In genomic region chr3:141783632-141784031, GRCh38 we compare ENCODE assay signal across 14 cellular contexts. TPM values are rescaled to one million over a fixed set of nuclear protein-coding genes. Genes with fewer than 3 reads are reported as not detected.
A peak's percentile ranks its signal among the peaks of the same experiment; 100 is the strongest.
DNase-seq lines count a peak whose midpoint lies in the region; ATAC-seq and TF ChIP-seq lines count a peak whose summit lies in the region.
"Had no signal": no experiment of that assay in that cellular context is flagged by ENCODE, and none has a peak within 500 bp of the region (broad histone marks: within the 10 kb centered on the region; RNA-seq: fewer than 3 reads in every experiment).

No MANE protein-coding gene starts in this region.

- ATAC-seq in GM23338, result no peak

- no peaks in the 10 kb centered on the region for H3K4me1 Mint-ChIP-seq in GM23338
- H3K4me1 Mint-ChIP-seq in endodermal cell, result peaks cover 14% of the 10 kb centered on the region
- no peaks in the 10 kb centered on the region for H3K4me1 Mint-ChIP-seq in neural crest cell
- H3K4me1 Mint-ChIP-seq: B cell had no signal

- H3K4me3 ChIP-seq in BLaER1, result no peak overlapping the region
- no peak overlapping the region for H3K4me3 ChIP-seq in GM23338
- H3K4me3 ChIP-seq in endodermal cell (ENCODE audit: low read length), result no peak overlapping the region

- no peaks in the 10 kb centered on the region for H3F3A ChIP-seq in GM23338 (replicated peaks; ENCODE audit: low read depth)

- H3K27me3 ChIP-seq in BLaER1 (no peaks in the 10 kb centered on the region; the same call in 1 of the 2 replicates), GM23338 (ENCODE audit: insufficient read depth) (no peaks in the 10 kb centered on the region), endodermal cell (ENCODE audit: control insufficient read depth, insufficient read depth, low read length, poor library complexity, severe bottlenecking) (no peaks in the 10 kb centered on the region)

- H3K27ac Mint-ChIP-seq in GM23338 (no peak overlapping the region), endodermal cell (no peak overlapping the region), neural crest cell (ENCODE audit: unreplicated experiment) (peak overlapping the region; percentile 30)
- H3K27ac Mint-ChIP-seq: B cell; CD4-positive, alpha-beta T cell had no signal

- 0 out of 3 replicates have a peak, but pooled peaks cover 2% of the 10 kb centered on the region for H3K9me3 Mint-ChIP-seq in GM23338
- peaks cover 2% of the 10 kb centered on the region for H3K9me3 Mint-ChIP-seq in endodermal cell
- H3K9me3 Mint-ChIP-seq in neural crest cell, result no peaks in the 10 kb centered on the region
- H3K9me3 Mint-ChIP-seq: CD4-positive, alpha-beta T cell had no signal

- 85 to 90% methylated on average over 6 of the region's 6 CpGs for WGBS in endodermal cell (ENCODE audit: insufficient coverage in 1 of 2, insufficient read length in 1 of 2), 2 experiments

- no peak for DNase-seq in GM23338 (ENCODE audit: low spot score)
- peak; percentile 67 for DNase-seq in endodermal cell
- DNase-seq in neural crest cell (ENCODE audit: low read depth, low spot score), result no peak
- no peak for DNase-seq in NCI-H446 treated with DMSO at 0.1 percent for 48 hours (lab: John Stamatoyannopoulos, UW)
- DNase-seq in hypothalamus (lab: John Stamatoyannopoulos, UW), result no peak
- no peak for DNase-seq in SIG-M5 (lab: John Stamatoyannopoulos, UW)
- no peak for DNase-seq in HPDE6-E6E7 (ENCODE audit: extremely low spot score)
- DNase-seq: Caco-2; CD4-positive, alpha-beta T cell; HCEC 1CT had no signal

- H4K20me1 ChIP-seq in BLaER1, result no peaks in the 10 kb centered on the region
- no peaks in the 10 kb centered on the region for H4K20me1 ChIP-seq in GM23338 (replicated peaks; ENCODE audit: insufficient read depth)

- H3K9me3 ChIP-seq in BLaER1 (no peaks in the 10 kb centered on the region), endodermal cell (ENCODE audit: control insufficient read depth, low read length) (no peaks in the 10 kb centered on the region)
- H3K9me3 ChIP-seq: Caco-2 had no signal

- H3K36me3 Mint-ChIP-seq in GM23338 (ENCODE audit: low read depth) (no peaks in the 10 kb centered on the region), endodermal cell (ENCODE audit: low read depth) (no peaks in the 10 kb centered on the region), neural crest cell (ENCODE audit: low read depth) (no peaks in the 10 kb centered on the region)

- no peaks in the 10 kb centered on the region for H3K9me2 ChIP-seq in GM23338 (ENCODE audit: insufficient read depth)

- peak overlapping the region; percentile 47; the same call in 1 of the 2 replicates for H2AFZ ChIP-seq in GM23338

- H3K4me1 ChIP-seq in BLaER1 (peaks cover 13% of the 10 kb centered on the region), GM23338 (ENCODE audit: insufficient read depth) (no peaks in the 10 kb centered on the region), endodermal cell (ENCODE audit: control insufficient read depth, insufficient read depth, low read length) (no peaks in the 10 kb centered on the region)
- H3K4me1 ChIP-seq: Caco-2 had no signal

- no peak for TF ChIP-seq CTCF in GM23338 (conservative IDR thresholded peaks at IDR 0.05; ENCODE audit: low read depth in 2 of 2)
- TF ChIP-seq CTCF in endodermal cell (conservative IDR thresholded peaks at IDR 0.05), result no peak
- TF ChIP-seq CTCF in neural crest cell (conservative IDR thresholded peaks at IDR 0.05), result no peak

- H3K4me2 ChIP-seq in BLaER1, result peak overlapping the region; percentile 53; the same call in 1 of the 2 replicates
- no peak overlapping the region for H3K4me2 ChIP-seq in GM23338

- no peaks in the 10 kb centered on the region for H3K79me2 ChIP-seq in GM23338 (replicated peaks; ENCODE audit: insufficient read depth)

- no peak overlapping the region for H3K9ac ChIP-seq in BLaER1
- no peak overlapping the region for H3K9ac ChIP-seq in endodermal cell (ENCODE audit: extremely low read depth, low read length, poor library complexity, severe bottlenecking)

- H3K27ac ChIP-seq in BLaER1, result no peak overlapping the region
- no peak overlapping the region for H3K27ac ChIP-seq in GM23338 (ENCODE audit: low read depth)
- no peak overlapping the region for H3K27ac ChIP-seq in endodermal cell (ENCODE audit: low read depth, low read length)
- H3K27ac ChIP-seq: C4-2B had no signal

- peaks cover 5% of the 10 kb centered on the region for H3K27me3 Mint-ChIP-seq in GM23338 (ENCODE audit: insufficient read depth, low read depth, poor library complexity)
- no peaks in the 10 kb centered on the region for H3K27me3 Mint-ChIP-seq in endodermal cell (ENCODE audit: insufficient read depth)
- no peaks in the 10 kb centered on the region for H3K27me3 Mint-ChIP-seq in neural crest cell (ENCODE audit: low read depth)
- H3K27me3 Mint-ChIP-seq: B cell; CD4-positive, alpha-beta T cell had no signal

- no peak overlapping the region for H3K4me3 Mint-ChIP-seq in GM23338
- no peak overlapping the region for H3K4me3 Mint-ChIP-seq in endodermal cell
- no peak overlapping the region for H3K4me3 Mint-ChIP-seq in neural crest cell
- H3K4me3 Mint-ChIP-seq: B cell; CD4-positive, alpha-beta T cell had no signal

- H3K36me3 ChIP-seq in BLaER1 (no peaks in the 10 kb centered on the region), GM23338 (ENCODE audit: insufficient read depth) (no peaks in the 10 kb centered on the region), endodermal cell (ENCODE audit: control insufficient read depth, insufficient read depth, low read length) (no peaks in the 10 kb centered on the region)

TF ChIP-seq in GM23338, 12 proteins besides CTCF, POLR2A, EP300 and RAD21 (continues in another document):
- TF ChIP-seq EZH2 (IDR thresholded peaks at IDR 0.05; ENCODE audit: low read depth, unreplicated experiment) (no peak), ETS1 (IDR thresholded peaks at IDR 0.05) (no peak), STAT1 (IDR thresholded peaks at IDR 0.05; ENCODE audit: unreplicated experiment) (no peak), POLR2AphosphoS5 (IDR thresholded peaks at IDR 0.05; ENCODE audit: low read depth) (no peak)

RNA-seq across cellular contexts. Expression of gene GRK7, which starts 20.4 kb away (rescaled TPM):
- not detected in 2 replicates for total RNA-seq in GM23338 (2014; rRNA removed; shearing (Covaris generic))
- not detected in 2 replicates for polyA plus RNA-seq in GM23338 (2016; fragmentation: Nextera tagmentation; extraction: Ambion mirVana)
- total RNA-seq in endodermal cell (not detected), neural crest cell (not detected in 2 replicates)
- polyA plus RNA-seq in endodermal cell (2013, experiment 1 of 2), result not detected
- polyA plus RNA-seq in endodermal cell (2013, experiment 2 of 2), result not detected
- total RNA-seq: A172, B cell, Caco-2 had no signal

RNA-seq across cellular contexts. Expression of gene RNF7, which starts 45.5 kb away (rescaled TPM):
- total RNA-seq in GM23338 (2014; rRNA removed; shearing (Covaris generic)), result 156 and 173 TPM in 2 replicates
- 254 and 256 TPM in 2 replicates for polyA plus RNA-seq in GM23338 (2016; fragmentation: Nextera tagmentation; extraction: Ambion mirVana)
- total RNA-seq in endodermal cell (100 to 1,000 TPM; 106 to 111 TPM), neural crest cell (103 and 107 TPM in 2 replicates)
- polyA plus RNA-seq in endodermal cell (2013, experiment 1 of 2), result 118 TPM
- polyA plus RNA-seq in endodermal cell (2013, experiment 2 of 2), result 105 TPM
